Comparison of ENCODE assay signal across 25 cellular contexts in the genomic region with DNA sequence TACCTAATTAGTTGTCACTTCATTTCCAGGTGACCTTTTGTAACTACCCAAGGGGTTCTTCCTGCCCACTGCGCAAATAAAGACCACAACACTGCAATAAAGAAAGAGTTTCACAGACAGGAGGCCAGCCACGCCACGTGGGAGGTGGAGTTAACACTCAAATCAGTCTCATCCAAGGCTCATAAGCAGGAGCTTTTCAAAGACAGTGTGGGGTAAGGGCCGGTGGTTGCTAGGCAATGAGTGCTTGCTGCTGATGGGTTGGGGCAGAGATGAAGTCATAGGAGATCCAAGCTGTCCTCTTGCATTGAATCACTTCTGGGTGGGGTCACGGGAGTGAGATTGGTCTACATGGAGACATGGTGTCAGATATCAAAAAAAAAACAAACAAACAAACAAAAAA.
A peak's percentile ranks its signal among the peaks of the same experiment; 100 is the strongest.
DNase-seq lines count a peak whose midpoint lies in the region; ATAC-seq and TF ChIP-seq lines count a peak whose summit lies in the region.
"Had no signal": no experiment of that assay in that cellular context is flagged by ENCODE, and none has a peak within 500 bp of the region (broad histone marks: within the 10 kb centered on the region; RNA-seq: fewer than 3 reads in every experiment).

No MANE protein-coding gene starts in this region.

- intact Hi-C loops in transverse colon (cut with DNase I; ENCODE audit: low total_unique reads): no loop called here
- intact Hi-C loops in vagina (cut with DNase I): no loop called here

- H3K4me1 ChIP-seq in mucosa of rectum (ENCODE audit: control insufficient read depth in 2 of 2, insufficient read depth in 2 of 2, low read length in 2 of 2): peaks cover 7 to 23% of the 10 kb centered on the region in 2 donors
- peaks cover 0 to 21% (median 10%) of the 10 kb centered on the region in 4 donors for H3K4me1 ChIP-seq in transverse colon
- no peaks in the 10 kb centered on the region for H3K4me1 ChIP-seq in vagina
- H3K4me1 ChIP-seq: parathyroid adenoma, spleen, uterus had no signal

- TF ChIP-seq POLR2A in transverse colon (IDR thresholded peaks at IDR 0.05) (no peak), vagina (IDR thresholded peaks at IDR 0.05) (no peak)

- H3K27me3 ChIP-seq in brain microvascular endothelial cell (replicated peaks): no peaks in the 10 kb centered on the region
- no peaks in the 10 kb centered on the region for H3K27me3 ChIP-seq in mucosa of rectum (ENCODE audit: control insufficient read depth in 2 of 2, insufficient read depth in 2 of 2, low read length in 2 of 2)
- H3K27me3 ChIP-seq in transverse colon: no peaks in the 10 kb centered on the region
- H3K27me3 ChIP-seq in vagina: no peaks in the 10 kb centered on the region
- H3K27me3 ChIP-seq: spleen, uterus had no signal

- no peak for TF ChIP-seq EP300 in transverse colon (IDR thresholded peaks at IDR 0.05; ENCODE audit: low read depth)

- DNase-seq in M059J (ENCODE audit: low read depth) (peak; percentile 41), brain microvascular endothelial cell (peak; percentile 9), transverse colon (peak; percentile 73), vagina (ENCODE audit: extremely low spot score in 2 of 2) (no peak), HCEC 1CT (no peak)
- DNase-seq: activated gamma-delta T cell treated with Interleukin-2 at 50 U/mL for 16 hours; activated T-cell treated with anti-CD3 and anti-CD28 coated beads, Interleukin-2, amount 50 U/mL, for 24 hours; central memory CD4-positive, alpha-beta T cell; DMS 273 treated with DMSO at 0.1 percent for 48 hours; glutamatergic neuron; NCI-H1092 treated with DMSO at 0.1 percent for 48 hours; NCI-H1930; NCI-H526; PC-9; right cardiac atrium; Right ventricle myocardium superior; spleen; stimulated activated CD8-positive, alpha-beta memory T cell treated with anti-CD3 and anti-CD28 coated beads, Interleukin-4, amount 100 ng/mL, for 48 hours; T-helper 2 cell; uterus had no signal

- no peak overlapping the region for H3K4me3 ChIP-seq in brain microvascular endothelial cell (ENCODE audit: low read depth, low read length)
- H3K4me3 ChIP-seq in mucosa of rectum (ENCODE audit: low read length in 2 of 2): peak overlapping the region; percentile 61 to 77
- H3K4me3 ChIP-seq in transverse colon: peak overlapping the region in 1 of 4 donors; percentile 32
- no peak overlapping the region for H3K4me3 ChIP-seq in vagina
- H3K4me3 ChIP-seq: lung, PC-9, spleen, thoracic aorta, uterus had no signal

- H3K9me3 ChIP-seq in mucosa of rectum (ENCODE audit: control insufficient read depth in 2 of 2, low read length in 2 of 2) (no peaks in the 10 kb centered on the region), transverse colon (no peaks in the 10 kb centered on the region), vagina (no peaks in the 10 kb centered on the region)
- H3K9me3 ChIP-seq: spleen, thoracic aorta, uterus had no signal

- H3K27ac ChIP-seq in brain microvascular endothelial cell (no peak overlapping the region), mucosa of rectum (ENCODE audit: low read depth in 2 of 2, low read length in 2 of 2) (peak overlapping the region; percentile 89 to 96), transverse colon (peak overlapping the region; percentile 79 to 88 (median 86)), vagina (no peak overlapping the region)
- H3K27ac ChIP-seq: parathyroid adenoma, PC-9, spleen, thoracic aorta, uterus had no signal

- H3K36me3 ChIP-seq in brain microvascular endothelial cell (replicated peaks) (no peaks in the 10 kb centered on the region), mucosa of rectum (ENCODE audit: control insufficient read depth in 2 of 2, insufficient read depth in 2 of 2, low read length in 2 of 2) (no peaks in the 10 kb centered on the region), transverse colon (no peaks in the 10 kb centered on the region), vagina (no peaks in the 10 kb centered on the region)
- H3K36me3 ChIP-seq: spleen, thoracic aorta, uterus had no signal

- H3K9ac ChIP-seq in mucosa of rectum (ENCODE audit: low read depth in 1 of 2, low read length in 2 of 2): no peak overlapping the region
- H3K9ac ChIP-seq: parathyroid adenoma had no signal

- no peak for ATAC-seq in GM18909 (IDR thresholded peaks at IDR 0.05; ENCODE audit: poor library complexity, unreplicated experiment)
- ATAC-seq: right cardiac atrium had no signal

- TF ChIP-seq CTCF in brain microvascular endothelial cell (IDR thresholded peaks at IDR 0.05; ENCODE audit: low read depth, low read length, missing control alignments): no peak
- TF ChIP-seq CTCF in transverse colon (IDR thresholded peaks at IDR 0.05): no peak
- TF ChIP-seq CTCF in vagina (IDR thresholded peaks at IDR 0.05): no peak

- in situ Hi-C loops in brain microvascular endothelial cell (cut with HindIII; ENCODE audit: low pct_ligation_motif_present, low sequenced_read_pairs) (no loop called here), transverse colon (cut with MboI; ENCODE audit: low pct_ligation_motif_present in 1 of 4, low pct_unique_long_range_greater_than_20kb in 1 of 4, low sequenced_read_pairs in 3 of 4) (no loop called here)

- 24 to 31% methylated on average over 5 of the region's 5 CpGs for WGBS in transverse colon (ENCODE audit: low coverage in 1 of 2), 2 donors

Comparison
In these comparisons a context has a peak if more than half of its experiments do, and no peak if none do; other contexts are left out.
1. DNase-seq: peak in M059J (single experiment), brain microvascular endothelial cell (single experiment) and transverse colon (single experiment); none in vagina (0 of 2) and HCEC 1CT (single experiment).
2. H3K27ac ChIP-seq: peak in mucosa of rectum (2 of 2) and transverse colon (4 of 4); none in brain microvascular endothelial cell (single experiment) and vagina (single experiment).
3. H3K4me3 ChIP-seq: peak in mucosa of rectum (2 of 2); none in brain microvascular endothelial cell (single experiment) and vagina (0 of 2).